Comparison of ENCODE assay signal across 16 cellular contexts in the genomic region with DNA sequence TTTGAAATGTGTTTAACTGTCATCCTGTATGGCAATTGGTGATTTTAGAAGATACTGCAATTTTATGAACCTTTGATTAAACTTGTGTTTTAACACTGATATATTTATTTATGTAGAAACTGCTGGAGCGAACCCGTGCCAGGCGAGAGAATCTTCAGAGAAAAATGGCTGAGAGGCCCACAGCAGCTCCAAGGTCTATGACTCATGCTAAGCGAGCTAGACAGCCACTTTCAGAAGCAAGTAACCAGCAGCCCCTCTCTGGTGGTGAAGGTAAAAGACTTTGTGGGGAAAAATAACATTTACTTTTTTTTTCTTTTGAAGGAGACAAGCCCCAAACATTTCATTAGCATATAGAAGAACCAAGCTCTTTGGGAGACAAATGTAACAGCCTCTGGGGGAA. TPM values are rescaled to one million over a fixed set of nuclear protein-coding genes. Genes with fewer than 3 reads are reported as not detected.
DNase-seq lines count a peak whose midpoint lies in the region; ATAC-seq and TF ChIP-seq lines count a peak whose summit lies in the region.
"Had no signal": no experiment of that assay in that cellular context is flagged by ENCODE, and none has a peak within 500 bp of the region (broad histone marks: within the 10 kb centered on the region; RNA-seq: fewer than 3 reads in every experiment).

No MANE protein-coding gene starts in this region.

- no peaks in the 10 kb centered on the region for H4K20me1 ChIP-seq in osteoblast (ENCODE audit: insufficient read depth, low read length)

- H3K79me2 ChIP-seq in osteoblast (ENCODE audit: insufficient read depth, low read length): peaks cover 95% of the 10 kb centered on the region

- peaks cover 18% of the 10 kb centered on the region for H3K4me1 Mint-ChIP-seq in activated naive CD4-positive, alpha-beta T cell treated with anti-CD3 and anti-CD28 coated beads for 36 hours (ENCODE audit: low read depth)
- H3K4me1 Mint-ChIP-seq in chondrocyte (ENCODE audit: low read depth): peaks cover 63% of the 10 kb centered on the region

- H3K27ac ChIP-seq in osteoblast (ENCODE audit: low read depth, low read length): peak overlapping the region; percentile 93
- no peak overlapping the region for H3K27ac ChIP-seq in Peyer's patch
- H3K27ac ChIP-seq: body of pancreas, dorsolateral prefrontal cortex, prostate gland had no signal

- TF ChIP-seq CTCF in NB4 (IDR thresholded peaks at IDR 0.05; ENCODE audit: low read depth, low read length) (no peak), chondrocyte (IDR thresholded peaks at IDR 0.05) (no peak), osteoblast (IDR thresholded peaks at IDR 0.05; ENCODE audit: extremely low read depth, low read depth, low read length) (no peak), Peyer's patch (IDR thresholded peaks at IDR 0.05) (no peak)

- CTCF ChIA-PET in activated naive CD4-positive, alpha-beta T cell treated with anti-CD3 and anti-CD28 coated beads for 36 hours (lab: Charles Lee): no interaction called here

- H3K4me3 Mint-ChIP-seq in activated naive CD4-positive, alpha-beta T cell treated with anti-CD3 and anti-CD28 coated beads for 36 hours: no peak overlapping the region
- peak overlapping the region; percentile 10 for H3K4me3 Mint-ChIP-seq in chondrocyte (ENCODE audit: unreplicated experiment)
- H3K4me3 Mint-ChIP-seq: activated CD4-positive, alpha-beta memory T cell treated with anti-CD3 and anti-CD28 coated beads for 36 hours; naive thymus-derived CD4-positive, alpha-beta T cell had no signal

- DNase-seq in activated naive CD4-positive, alpha-beta T cell treated with anti-CD3 and anti-CD28 coated beads for 36 hours: peak; percentile 8
- DNase-seq in activated naive CD4-positive, alpha-beta T cell (lab: John Stamatoyannopoulos, UW): no peak
- DNase-seq in NB4 (ENCODE audit: low read depth) (peak; percentile 41), chondrocyte (ENCODE audit: low spot score) (no peak), osteoblast (ENCODE audit: insufficient read length, low spot score, missing footprints) (no peak), Peyer's patch (no peak)
- DNase-seq: activated CD4-positive, alpha-beta memory T cell treated with anti-CD3 and anti-CD28 coated beads for 36 hours; body of pancreas; dorsolateral prefrontal cortex; KBM-7; naive thymus-derived CD4-positive, alpha-beta T cell; NCI-H446 had no signal

- H3K36me3 ChIP-seq in osteoblast (ENCODE audit: insufficient read depth, low read length) (peaks cover 30% of the 10 kb centered on the region), Peyer's patch (no peaks in the 10 kb centered on the region)
- H3K36me3 ChIP-seq: prostate gland had no signal

- peaks cover 46% of the 10 kb centered on the region for H3K36me3 Mint-ChIP-seq in activated naive CD4-positive, alpha-beta T cell treated with anti-CD3 and anti-CD28 coated beads for 36 hours (ENCODE audit: low read depth)
- H3K36me3 Mint-ChIP-seq in chondrocyte (ENCODE audit: low read depth): peaks cover 2% of the 10 kb centered on the region

- H3K27ac Mint-ChIP-seq in activated naive CD4-positive, alpha-beta T cell treated with anti-CD3 and anti-CD28 coated beads for 36 hours: no peak overlapping the region
- H3K27ac Mint-ChIP-seq in chondrocyte (ENCODE audit: unreplicated experiment): peak overlapping the region; percentile 72
- H3K27ac Mint-ChIP-seq: activated CD4-positive, alpha-beta memory T cell treated with anti-CD3 and anti-CD28 coated beads for 36 hours had no signal

- H3K4me3 ChIP-seq in NB4 (ENCODE audit: low read depth, low read length) (no peak overlapping the region), osteoblast (ENCODE audit: insufficient read depth, low read length) (no peak overlapping the region), Peyer's patch (no peak overlapping the region)
- H3K4me3 ChIP-seq: body of pancreas, dorsolateral prefrontal cortex, prostate gland had no signal

- H3K9me3 ChIP-seq in osteoblast (ENCODE audit: low read depth, low read length): peaks cover 2% of the 10 kb centered on the region
- no peaks in the 10 kb centered on the region for H3K9me3 ChIP-seq in Peyer's patch
- H3K9me3 ChIP-seq: body of pancreas, prostate gland had no signal

- ATAC-seq in GM21390 (IDR thresholded peaks at IDR 0.05; ENCODE audit: unreplicated experiment) (no peak), GM18502 (IDR thresholded peaks at IDR 0.05; ENCODE audit: poor library complexity, unreplicated experiment) (no peak)
- ATAC-seq: body of pancreas; left lobe of liver; naive thymus-derived CD4-positive, alpha-beta T cell had no signal

- peak overlapping the region; percentile 15 for H2AFZ ChIP-seq in osteoblast (ENCODE audit: low read length)

- no peak overlapping the region for H3K4me2 ChIP-seq in osteoblast (ENCODE audit: insufficient read depth, low read length)

- H3K27me3 ChIP-seq in osteoblast (ENCODE audit: insufficient read depth, low read length): no peaks in the 10 kb centered on the region
- H3K27me3 ChIP-seq in Peyer's patch: no peaks in the 10 kb centered on the region
- H3K27me3 ChIP-seq: body of pancreas had no signal

- TF ChIP-seq POLR2A in NB4 (IDR thresholded peaks at IDR 0.05; ENCODE audit: extremely low read depth, insufficient read length) (no peak), Peyer's patch (IDR thresholded peaks at IDR 0.05) (no peak)

- H3K4me1 ChIP-seq in osteoblast (ENCODE audit: insufficient read depth, low read length): peaks cover 32% of the 10 kb centered on the region
- H3K4me1 ChIP-seq in Peyer's patch: peaks cover 0 to 3% (median 1%) of the 10 kb centered on the region in 4 donors
- H3K4me1 ChIP-seq: body of pancreas, prostate gland had no signal

- H3K27me3 Mint-ChIP-seq in activated naive CD4-positive, alpha-beta T cell treated with anti-CD3 and anti-CD28 coated beads for 36 hours (ENCODE audit: low read depth): peaks cover 7% of the 10 kb centered on the region
- no peaks in the 10 kb centered on the region for H3K27me3 Mint-ChIP-seq in chondrocyte (ENCODE audit: low read depth)
- H3K27me3 Mint-ChIP-seq: activated CD4-positive, alpha-beta memory T cell treated with anti-CD3 and anti-CD28 coated beads for 36 hours had no signal

- intact Hi-C loops in activated naive CD4-positive, alpha-beta T cell treated with anti-CD3 and anti-CD28 coated beads for 36 hours (cut with micrococcal nuclease): no loop called here

- H3K9me3 Mint-ChIP-seq in activated naive CD4-positive, alpha-beta T cell treated with anti-CD3 and anti-CD28 coated beads for 36 hours: peaks cover 6% of the 10 kb centered on the region
- H3K9me3 Mint-ChIP-seq in chondrocyte (ENCODE audit: low read depth): peaks cover 7% of the 10 kb centered on the region

RNA-seq across cellular contexts. Expression of gene ANLN, which starts 6.5 kb away (rescaled TPM):
- total RNA-seq in activated naive CD4-positive, alpha-beta T cell treated with anti-CD3 and anti-CD28 coated beads for 36 hours: 10 to 100 TPM; 62.4 to 64.8 TPM
- 31.2 to 34.8 TPM (median 33.2 TPM) in 3 replicates for total RNA-seq in chondrocyte
- total RNA-seq in osteoblast: 12.7 and 16.8 TPM in 2 replicates
- 10 to 100 TPM in 2 of 4 donors, 1 to 10 TPM in 2; 5.0 to 43.7 (median 11.2) TPM for total RNA-seq in Peyer's patch

Comparison
In these comparisons a context has a peak if more than half of its experiments do, and no peak if none do; other contexts are left out.
1. DNase-seq: peak in activated naive CD4-positive, alpha-beta T cell treated with anti-CD3 and anti-CD28 coated beads for 36 hours (single experiment) and NB4 (single experiment); none in activated naive CD4-positive, alpha-beta T cell (0 of 4), chondrocyte (single experiment), osteoblast (single experiment) and Peyer's patch (0 of 3).